Comparison of ENCODE assay signal across 15 cellular contexts in genomic region chr5:142087920-142088679, GRCh38. TPM values are rescaled to one million over a fixed set of nuclear protein-coding genes. Genes with fewer than 3 reads are reported as not detected.
DNase-seq lines count a peak whose midpoint lies in the region; FAIRE-seq and TF ChIP-seq lines count a peak whose summit lies in the region.
"Had no signal": no experiment of that assay in that cellular context is flagged by ENCODE, and none has a peak within 500 bp of the region (broad histone marks: within the 10 kb centered on the region; RNA-seq: fewer than 3 reads in every experiment).

No MANE protein-coding gene starts in this region.

- H3K36me3 ChIP-seq in MM.1S (replicated peaks; ENCODE audit: insufficient read depth, low read length) (no peaks in the 10 kb centered on the region), kidney (ENCODE audit: control insufficient read depth in 1 of 2, insufficient read depth in 2 of 2, low read length in 2 of 2) (no peaks in the 10 kb centered on the region)
- H3K36me3 ChIP-seq: heart left ventricle, thoracic aorta had no signal

- H2AFZ ChIP-seq in MM.1S (ENCODE audit: low read length): no peak overlapping the region

- no peaks in the 10 kb centered on the region for H3K9me3 ChIP-seq in MM.1S (replicated peaks; ENCODE audit: insufficient read depth, low read length)
- no peaks in the 10 kb centered on the region for H3K9me3 ChIP-seq in kidney (ENCODE audit: control insufficient read depth in 1 of 2, low read length in 2 of 2)
- H3K9me3 ChIP-seq: heart left ventricle, thoracic aorta had no signal

- TF ChIP-seq POLR2A in GM12892 (IDR thresholded peaks at IDR 0.05; ENCODE audit: low read depth, low read length): no peak

- DNase-seq in NCI-H69 (lab: John Stamatoyannopoulos, UW) (peak; percentile 21), MM.1S (no peak), GM12892 (ENCODE audit: insufficient read length) (no peak), NCI-H1105 treated with DMSO at 0.1 percent for 48 hours (lab: John Stamatoyannopoulos, UW) (no peak), kidney (no peak)
- peak; percentile 50 for DNase-seq in activated CD4-positive, CD25-positive, alpha-beta regulatory T cell treated with anti-CD3 and anti-CD28 coated beads, Interleukin-2, amount 50 U/mL, for 72 hours
- DNase-seq in central memory CD4-positive, alpha-beta T cell: peak; percentile 52
- peak; percentile 41 for DNase-seq in stimulated activated CD4-positive, alpha-beta T cell treated with anti-CD3 and anti-CD28 coated beads, Interleukin-2, amount 100 ng/mL, for 4 hours (ENCODE audit: low read depth)
- DNase-seq: activated CD8-positive, alpha-beta memory T cell treated with anti-CD3 and anti-CD28 coated beads, Interleukin-2, amount 50 U/mL, for 48 hours; heart left ventricle; NCI-H1930 had no signal

- H3F3A ChIP-seq in MM.1S (ENCODE audit: insufficient read depth, low read length): no peaks in the 10 kb centered on the region

- H3K9me2 ChIP-seq in MM.1S (replicated peaks; ENCODE audit: insufficient read depth, low read length): no peaks in the 10 kb centered on the region

- TF ChIP-seq CTCF in MM.1S (IDR thresholded peaks at IDR 0.05; ENCODE audit: low read length) (no peak), kidney (IDR thresholded peaks at IDR 0.05; ENCODE audit: borderline replicate concordance, extremely low read depth, insufficient read depth) (no peak)

- H3K4me1 ChIP-seq in MM.1S (ENCODE audit: low read length) (no peaks in the 10 kb centered on the region), kidney (ENCODE audit: control insufficient read depth in 1 of 2, insufficient read depth in 1 of 2, low read depth in 1 of 2, low read length in 2 of 2) (no peaks in the 10 kb centered on the region)

- no peaks in the 10 kb centered on the region for H3K79me2 ChIP-seq in MM.1S (ENCODE audit: low read length)

- intact Hi-C loops in kidney (cut with DNase I): no loop called here

- FAIRE-seq in GM12892 (lab: Jason Lieb, UNC): no peak
- FAIRE-seq in kidney (lab: Jason Lieb, UNC): no peak
- FAIRE-seq: endothelial cell of umbilical vein, H1 had no signal

- no peaks in the 10 kb centered on the region for H4K20me1 ChIP-seq in MM.1S (ENCODE audit: insufficient read depth, low read length)

- no peaks in the 10 kb centered on the region for H3K27me3 ChIP-seq in MM.1S (replicated peaks; ENCODE audit: insufficient read depth, low read length)
- H3K27me3 ChIP-seq: heart left ventricle had no signal

- H3K9ac ChIP-seq in MM.1S (ENCODE audit: low read length) (no peak overlapping the region), kidney (ENCODE audit: low read length in 2 of 2) (no peak overlapping the region)

- H3K4me2 ChIP-seq in MM.1S (ENCODE audit: low read depth, low read length): no peak overlapping the region

- H3K27ac ChIP-seq in MM.1S (ENCODE audit: low read length) (no peak overlapping the region), kidney (ENCODE audit: low read depth in 2 of 2, low read length in 2 of 2) (no peak overlapping the region)
- H3K27ac ChIP-seq: C4-2B, heart left ventricle, thoracic aorta had no signal

- H3K4me3 ChIP-seq in MM.1S (ENCODE audit: low read length) (no peak overlapping the region), kidney (ENCODE audit: low read length in 2 of 2) (no peak overlapping the region)
- H3K4me3 ChIP-seq: heart left ventricle, thoracic aorta had no signal

RNA-seq across cellular contexts. Expression of gene NDFIP1, which starts 20.5 kb away (rescaled TPM):
- 2.3 TPM for polyA plus RNA-seq in GM12892 (2012; ENCODE audit: missing spikeins)
- 107 TPM for total RNA-seq in kidney
- 92.8 TPM for polyA plus RNA-seq in kidney (ENCODE audit: insufficient read depth, low read depth, low replicate concordance)

Comparison
In these comparisons a context has a peak if more than half of its experiments do, and no peak if none do; other contexts are left out.
1. DNase-seq: peak in NCI-H69 (single experiment), activated CD4-positive, CD25-positive, alpha-beta regulatory T cell treated with anti-CD3 and anti-CD28 coated beads, Interleukin-2, amount 50 U/mL, for 72 hours (single experiment), central memory CD4-positive, alpha-beta T cell (single experiment) and stimulated activated CD4-positive, alpha-beta T cell treated with anti-CD3 and anti-CD28 coated beads, Interleukin-2, amount 100 ng/mL, for 4 hours (single experiment); none in MM.1S (single experiment), GM12892 (single experiment), NCI-H1105 treated with DMSO at 0.1 percent for 48 hours (single experiment) and kidney (single experiment).